15 cellular contexts compared by ENCODE assay signal in genomic region chr1:187744665-187745064, GRCh38.
DNase-seq lines count a peak whose midpoint lies in the region; ATAC-seq, FAIRE-seq and TF ChIP-seq lines count a peak whose summit lies in the region.
"Had no signal": no experiment of that assay in that cellular context is flagged by ENCODE, and none has a peak within 500 bp of the region (broad histone marks: within the 10 kb centered on the region; RNA-seq: fewer than 3 reads in every experiment).

No MANE protein-coding gene starts in this region.

- H3K9me3 ChIP-seq in PC-9 (ENCODE audit: insufficient read depth, low read depth) (no peaks in the 10 kb centered on the region), HepG2 (ENCODE audit: low read length) (no peaks in the 10 kb centered on the region)
- H3K9me3 ChIP-seq: ovary had no signal

- H3K9ac ChIP-seq in HepG2 (ENCODE audit: insufficient read depth, low read depth, low read length) = no peak overlapping the region

- peaks cover 4% of the 10 kb centered on the region; the same call in 1 of the 2 replicates for H3K36me3 Mint-ChIP-seq in WTC11
- H3K36me3 Mint-ChIP-seq: activated naive CD8-positive, alpha-beta T cell treated with anti-CD3 and anti-CD28 coated beads, Interleukin-2, amount 10 ng/mL, durations not matched to agents 7 days and 5 days had no signal

- CTCF ChIA-PET in WTC11 (lab: Charles Lee) = no interaction called here
- CTCF ChIA-PET in PC-9 (lab: Charles Lee) = no interaction called here
- CTCF ChIA-PET in HepG2 (lab: Yijun Ruan, JAX; ENCODE audit: low intra/inter-chr PET ratio, low total read pairs) = no interaction called here

- no peak overlapping the region for H3K27ac ChIP-seq in PC-9
- H3K27ac ChIP-seq in HepG2 (ENCODE audit: extremely low read length, insufficient read depth, low read length) = no peak overlapping the region
- H3K27ac ChIP-seq: C4-2B, ovary had no signal

- TF ChIP-seq CTCF in WTC11 (IDR thresholded peaks at IDR 0.05) = no peak
- no peak for TF ChIP-seq CTCF in PC-9 (conservative IDR thresholded peaks at IDR 0.05)
- TF ChIP-seq CTCF in HepG2 (CRISPR knock-in tag; IDR thresholded peaks at IDR 0.05) = no peak

- H3K4me2 ChIP-seq in PC-9 (no peak overlapping the region), HepG2 (ENCODE audit: low read depth, low read length) (no peak overlapping the region)

- H3K4me3 ChIP-seq in PC-9 (no peak overlapping the region), HepG2 (replicated peaks in 1 of 3; ENCODE audit: insufficient read depth in 1 of 3, low read depth in 2 of 3, low read length in 3 of 3) (no peak overlapping the region)
- H3K4me3 ChIP-seq: ovary had no signal

- no peaks in the 10 kb centered on the region for H3F3A ChIP-seq in PC-9 (ENCODE audit: insufficient read depth, low read depth)

- ATAC-seq in GM18519 (IDR thresholded peaks at IDR 0.05; ENCODE audit: low FRiP score, unreplicated experiment) (peak; percentile 90), GM21390 (IDR thresholded peaks at IDR 0.05; ENCODE audit: unreplicated experiment) (peak; percentile 98), HG03025 (IDR thresholded peaks at IDR 0.05; ENCODE audit: low FRiP score, unreplicated experiment) (peak; percentile 100), WTC11 (no peak), HepG2 (no peak)
- no peak for ATAC-seq in stimulated activated naive CD8-positive, alpha-beta T cell treated with anti-CD3 and anti-CD28 coated beads, Interleukin-15, amount 100 ng/mL, for 72 hours
- ATAC-seq: activated CD8-positive, alpha-beta T cell treated with anti-CD3 and anti-CD28 coated beads for 36 hours had no signal

- H3K4me3 Mint-ChIP-seq in stimulated activated naive CD8-positive, alpha-beta T cell treated with anti-CD3 and anti-CD28 coated beads, Interleukin-15, amount 100 ng/mL, for 72 hours = no peak overlapping the region
- H3K4me3 Mint-ChIP-seq in WTC11 = no peak overlapping the region
- H3K4me3 Mint-ChIP-seq: activated CD8-positive, alpha-beta T cell treated with anti-CD3 and anti-CD28 coated beads for 36 hours; activated naive CD8-positive, alpha-beta T cell treated with anti-CD3 and anti-CD28 coated beads, Interleukin-2, amount 10 ng/mL, durations not matched to agents 7 days and 5 days had no signal

- H3K27me3 ChIP-seq in PC-9 (ENCODE audit: insufficient read depth, low read depth) (no peaks in the 10 kb centered on the region), HepG2 (ENCODE audit: control insufficient read depth in 1 of 2, insufficient read depth in 2 of 2, low read length in 2 of 2) (no peaks in the 10 kb centered on the region; a peak in 1 of 5 replicates)
- H3K27me3 ChIP-seq: ovary had no signal

- POLR2A ChIA-PET in WTC11 (lab: Charles Lee) = no interaction called here
- POLR2A ChIA-PET in PC-9 (lab: Charles Lee; ENCODE audit: unreplicated experiment) = no interaction called here
- POLR2A ChIA-PET in HepG2 (lab: Yijun Ruan, JAX) = no interaction called here

- in situ Hi-C loops in HepG2 (cut with HindIII; ENCODE audit: extremely low pct_ligation_motif_present, low pct_unique_long_range_greater_than_20kb) = no loop called here

- WGBS in HepG2 (ENCODE audit: low lambda C conversion rate) = 0% methylated on average over 1 of the region's 1 CpG

- H3K4me1 Mint-ChIP-seq in stimulated activated naive CD8-positive, alpha-beta T cell treated with anti-CD3 and anti-CD28 coated beads, Interleukin-15, amount 100 ng/mL, for 72 hours = no peaks in the 10 kb centered on the region
- no peaks in the 10 kb centered on the region for H3K4me1 Mint-ChIP-seq in WTC11
- H3K4me1 Mint-ChIP-seq: activated naive CD8-positive, alpha-beta T cell treated with anti-CD3 and anti-CD28 coated beads, Interleukin-2, amount 10 ng/mL, durations not matched to agents 7 days and 5 days had no signal

- H3K27me3 Mint-ChIP-seq in stimulated activated naive CD8-positive, alpha-beta T cell treated with anti-CD3 and anti-CD28 coated beads, Interleukin-15, amount 100 ng/mL, for 72 hours = no peaks in the 10 kb centered on the region
- H3K27me3 Mint-ChIP-seq in WTC11 (ENCODE audit: low read depth) = no peaks in the 10 kb centered on the region
- H3K27me3 Mint-ChIP-seq: activated CD8-positive, alpha-beta T cell treated with anti-CD3 and anti-CD28 coated beads for 36 hours; activated naive CD8-positive, alpha-beta T cell treated with anti-CD3 and anti-CD28 coated beads, Interleukin-2, amount 10 ng/mL, durations not matched to agents 7 days and 5 days had no signal

- H3K9me2 ChIP-seq in PC-9 (ENCODE audit: insufficient read depth) = no peaks in the 10 kb centered on the region

- H3K9me3 Mint-ChIP-seq in stimulated activated naive CD8-positive, alpha-beta T cell treated with anti-CD3 and anti-CD28 coated beads, Interleukin-15, amount 100 ng/mL, for 72 hours = peaks cover 0 to 5% of the 10 kb centered on the region in 2 donors
- peaks cover 13% of the 10 kb centered on the region for H3K9me3 Mint-ChIP-seq in WTC11

- no peaks in the 10 kb centered on the region for H3K79me2 ChIP-seq in PC-9 (ENCODE audit: low read depth)
- H3K79me2 ChIP-seq in HepG2 (ENCODE audit: insufficient read depth, low read length) = no peaks in the 10 kb centered on the region

- no peak overlapping the region for H3K27ac Mint-ChIP-seq in stimulated activated naive CD8-positive, alpha-beta T cell treated with anti-CD3 and anti-CD28 coated beads, Interleukin-15, amount 100 ng/mL, for 72 hours
- H3K27ac Mint-ChIP-seq in WTC11 = no peak overlapping the region
- H3K27ac Mint-ChIP-seq: activated CD8-positive, alpha-beta T cell treated with anti-CD3 and anti-CD28 coated beads for 36 hours; activated naive CD8-positive, alpha-beta T cell treated with anti-CD3 and anti-CD28 coated beads, Interleukin-2, amount 10 ng/mL, durations not matched to agents 7 days and 5 days had no signal

- H2AFZ ChIP-seq in PC-9 (no peak overlapping the region), HepG2 (ENCODE audit: low read length) (no peak overlapping the region)

- FAIRE-seq in HepG2 (lab: Jason Lieb, UNC) = no peak

- TF ChIP-seq EP300 in HepG2 (IDR thresholded peaks at IDR 0.05; ENCODE audit: low read depth in 2 of 2, low read length in 2 of 2) (no peak), HepG2 (CRISPR knock-in tag; IDR thresholded peaks at IDR 0.05; ENCODE audit: borderline replicate concordance) (no peak)

- DNase-seq in NCI-H187 treated with DMSO at 0.1 percent for 48 hours (lab: John Stamatoyannopoulos, UW) (peak; percentile 76), WTC11 (ENCODE audit: low spot score) (no peak), PC-9 (no peak), HepG2 (ENCODE audit: low spot score) (no peak)
- DNase-seq in stimulated activated naive CD8-positive, alpha-beta T cell treated with anti-CD3 and anti-CD28 coated beads, Interleukin-15, amount 100 ng/mL, for 72 hours = no peak
- DNase-seq: activated CD8-positive, alpha-beta T cell treated with anti-CD3 and anti-CD28 coated beads for 36 hours; activated naive CD8-positive, alpha-beta T cell treated with anti-CD3 and anti-CD28 coated beads, Interleukin-2, amount 10 ng/mL, durations not matched to agents 7 days and 5 days; NK-92 treated with Interleukin-12 subunit alpha and Interleukin-12 subunit beta, amount 100 ng/mL, for 24 hours; ovary; stimulated activated naive CD4-positive, alpha-beta T cell treated with Interleukin-2 at 50 U/mL for 16 hours; T-helper 1 cell had no signal

- intact Hi-C loops in PC-9 (cut with micrococcal nuclease; ENCODE audit: unreplicated experiment) = no loop called here
- intact Hi-C loops in HepG2 (cut with micrococcal nuclease; ENCODE audit: unreplicated experiment) = no loop called here

- H4K20me1 ChIP-seq in PC-9 (ENCODE audit: insufficient read depth) = no peaks in the 10 kb centered on the region
- no peaks in the 10 kb centered on the region for H4K20me1 ChIP-seq in HepG2 (ENCODE audit: insufficient read depth, low read length)

- no peak for TF ChIP-seq POLR2A in HepG2 (IDR thresholded peaks at IDR 0.05; ENCODE audit: insufficient read depth in 1 of 2, low read depth in 2 of 2, low read length in 2 of 2)

- TF ChIP-seq RAD21 in HepG2 (CRISPR knock-in tag; IDR thresholded peaks at IDR 0.05) = no peak

- no TSS peak for BruUV-seq in PC-9 (replicated peaks; lab: Mats Ljungman, UMichigan)
- no TSS peak for BruUV-seq in HepG2 (replicated peaks; lab: Mats Ljungman, UMichigan)

- no peaks in the 10 kb centered on the region for H3K4me1 ChIP-seq in PC-9 (replicated peaks; ENCODE audit: insufficient read depth)
- H3K4me1 ChIP-seq in HepG2 (ENCODE audit: insufficient read depth, low read length) = no peaks in the 10 kb centered on the region

- H3K36me3 ChIP-seq in PC-9 (ENCODE audit: low read depth) = no peaks in the 10 kb centered on the region
- no peaks in the 10 kb centered on the region for H3K36me3 ChIP-seq in HepG2 (replicated peaks in 1 of 2; ENCODE audit: control insufficient read depth in 1 of 2, insufficient read depth in 2 of 2, low read length in 2 of 2)
- H3K36me3 ChIP-seq: ovary had no signal

TF ChIP-seq in WTC11, 78 proteins besides CTCF, POLR2A, EP300 and RAD21 (continues in another document):
- TF ChIP-seq ZNF423 (CRISPR knock-in tag; IDR thresholded peaks at IDR 0.05) (no peak), TEAD4 (CRISPR knock-in tag; IDR thresholded peaks at IDR 0.05) (no peak), NR3C1 (CRISPR knock-in tag; conservative IDR thresholded peaks at IDR 0.05; ENCODE audit: low read depth) (no peak)

TF ChIP-seq in HepG2, 621 proteins besides CTCF, POLR2A, EP300 and RAD21 (continues in another document):
- TF ChIP-seq TCF7 (IDR thresholded peaks at IDR 0.05; ENCODE audit: low read depth) (no peak), ZNF784 (CRISPR knock-in tag; IDR thresholded peaks at IDR 0.05; ENCODE audit: borderline replicate concordance) (no peak), ARNTL (CRISPR knock-in tag; IDR thresholded peaks at IDR 0.05) (no peak), ZNF773 (CRISPR knock-in tag; IDR thresholded peaks at IDR 0.05; ENCODE audit: borderline replicate concordance) (no peak), TAF15 (IDR thresholded peaks at IDR 0.05; ENCODE audit: low read depth, low read length, poor library complexity, severe bottlenecking) (no peak), RBAK (CRISPR knock-in tag; IDR thresholded peaks at IDR 0.05) (no peak), DR1 (CRISPR knock-in tag; IDR thresholded peaks at IDR 0.05) (no peak)

Comparison
In these comparisons a context has a peak if more than half of its experiments do, and no peak if none do; other contexts are left out.
1. ATAC-seq: peak in GM18519 (single experiment), GM21390 (single experiment) and HG03025 (single experiment); none in stimulated activated naive CD8-positive, alpha-beta T cell treated with anti-CD3 and anti-CD28 coated beads, Interleukin-15, amount 100 ng/mL, for 72 hours (single experiment), WTC11 (single experiment) and HepG2 (single experiment).